9 cellular contexts compared by ENCODE assay signal in genomic region chr2:128196026-128196822, GRCh38.
A peak's percentile ranks its signal among the peaks of the same experiment; 100 is the strongest.
DNase-seq lines count a peak whose midpoint lies in the region; ATAC-seq and TF ChIP-seq lines count a peak whose summit lies in the region.
"Had no signal": no experiment of that assay in that cellular context is flagged by ENCODE, and none has a peak within 500 bp of the region (broad histone marks: within the 10 kb centered on the region; RNA-seq: fewer than 3 reads in every experiment).

No MANE protein-coding gene starts in this region.

- intact Hi-C loops in sciatic nerve (cut with DNase I), result no loop called here

- DNase-seq in NCI-H510A treated with DMSO at 0.1 percent for 48 hours (lab: John Stamatoyannopoulos, UW), result peak; percentile 60
- DNase-seq in NCI-H510A (lab: John Stamatoyannopoulos, UW), result no peak
- DNase-seq in MV-4-11 (lab: John Stamatoyannopoulos, UW), result peak; percentile 71
- DNase-seq in sciatic nerve (ENCODE audit: low spot score), result no peak
- no peak for DNase-seq in amniotic stem cell (lab: John Stamatoyannopoulos, UW)
- DNase-seq: ACHN had no signal

- ATAC-seq in esophagus mucosa (peak; percentile 31), sciatic nerve (peak; percentile 36), SK-N-SH treated with all-trans-retinoic acid at 6 μM for 48 hours (no peak), HG03139 (IDR thresholded peaks at IDR 0.05; ENCODE audit: unreplicated experiment) (no peak)

TF ChIP-seq in SK-N-SH treated with all-trans-retinoic acid at 6 μM for 48 hours, 23 proteins besides CTCF, POLR2A, EP300 and RAD21:
- no peak for TF ChIP-seq ZNF8 (CRISPR knock-in tag; IDR thresholded peaks at IDR 0.05)
- TF ChIP-seq BACH2 (CRISPR knock-in tag; IDR thresholded peaks at IDR 0.05; ENCODE audit: borderline replicate concordance), result no peak
- TF ChIP-seq TCF4 (CRISPR knock-in tag; IDR thresholded peaks at IDR 0.05; ENCODE audit: borderline replicate concordance), result no peak
- no peak for TF ChIP-seq SNAI2 (CRISPR knock-in tag; IDR thresholded peaks at IDR 0.05)
- no peak for TF ChIP-seq OSR1 (CRISPR knock-in tag; IDR thresholded peaks at IDR 0.05)
- no peak for TF ChIP-seq RARB (CRISPR knock-in tag; IDR thresholded peaks at IDR 0.05)
- TF ChIP-seq ZFP30 (CRISPR knock-in tag; IDR thresholded peaks at IDR 0.05), result no peak

Comparison
In these comparisons a context has a peak if more than half of its experiments do, and no peak if none do; other contexts are left out.
1. DNase-seq: peak in NCI-H510A treated with DMSO at 0.1 percent for 48 hours (single experiment) and MV-4-11 (single experiment); none in NCI-H510A (single experiment), sciatic nerve (single experiment) and amniotic stem cell (single experiment).
2. ATAC-seq: peak in esophagus mucosa (single experiment) and sciatic nerve (single experiment); none in SK-N-SH treated with all-trans-retinoic acid at 6 μM for 48 hours (single experiment) and HG03139 (single experiment).